In the genomic region with DNA sequence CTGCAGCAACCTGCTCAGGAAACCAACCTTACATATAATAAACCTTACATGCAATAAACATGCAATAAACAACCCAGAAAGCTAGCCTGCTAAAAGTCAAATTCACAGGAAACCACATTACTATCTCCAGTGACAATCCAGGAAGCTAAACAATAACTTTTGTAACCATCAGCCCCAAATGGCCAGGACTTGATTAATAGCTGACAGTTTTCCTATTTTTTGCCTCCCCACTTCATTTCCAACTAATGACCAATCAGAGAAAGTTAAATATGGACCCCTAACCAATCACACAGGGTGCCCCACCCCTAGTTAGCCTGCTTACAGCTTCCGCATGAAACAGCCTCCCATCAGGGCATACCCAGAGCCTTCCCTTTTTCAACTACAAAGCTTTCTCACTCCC, we compare ENCODE assay signal across 20 cellular contexts.
"Had no signal": no experiment of that assay in that cellular context is flagged by ENCODE, and none has a peak within 500 bp of the region (broad histone marks: within the 10 kb centered on the region; RNA-seq: fewer than 3 reads in every experiment).

No MANE protein-coding gene starts in this region.

- H3K4me3 ChIP-seq: ascending aorta, breast epithelium, gastroesophageal sphincter, heart right ventricle, lung, ovary, sigmoid colon, spleen, testis, upper lobe of left lung had no signal

- H3K27me3 ChIP-seq: ascending aorta, breast epithelium, gastroesophageal sphincter, heart right ventricle, ovary, sigmoid colon, spleen, testis, upper lobe of left lung had no signal

- ATAC-seq: activated naive CD8-positive, alpha-beta T cell treated with anti-CD3 and anti-CD28 coated beads, Interleukin-2, amount 50 U/mL, for 24 hours; activated T-helper 17 cell treated with anti-CD3 and anti-CD28 coated beads, Interleukin-2, amount 50 U/mL, for 72 hours; effector memory CD8-positive, alpha-beta T cell; gastroesophageal sphincter; heart right ventricle; naive thymus-derived CD4-positive, alpha-beta T cell; stimulated activated naive CD8-positive, alpha-beta T cell treated with anti-CD3 and anti-CD28 coated beads, Interleukin-15, amount 100 ng/mL, for 72 hours; T-helper 17 cell had no signal

- H3K36me3 ChIP-seq: ascending aorta, breast epithelium, gastroesophageal sphincter, heart right ventricle, ovary, sigmoid colon, spleen, upper lobe of left lung had no signal

- H3K27ac ChIP-seq: ascending aorta, breast epithelium, gastroesophageal sphincter, heart right ventricle, ovary, sigmoid colon, spleen, upper lobe of left lung had no signal

- H3K9me3 ChIP-seq: testis had no signal

- H3K4me1 ChIP-seq: ascending aorta, breast epithelium, gastroesophageal sphincter, heart right ventricle, sigmoid colon, spleen, testis, upper lobe of left lung had no signal

- DNase-seq: activated CD4-positive, alpha-beta T cell treated with anti-CD3 and anti-CD28 coated beads, Interleukin-2, amount 50 U/mL, for 4 hours; activated CD4-positive, CD25-positive, alpha-beta regulatory T cell treated with anti-CD3 and anti-CD28 coated beads, Interleukin-2, amount 50 U/mL, for 72 hours; activated naive CD4-positive, alpha-beta T cell treated with Interleukin-2 at 50 U/mL for 16 hours; activated naive CD8-positive, alpha-beta T cell treated with anti-CD3 and anti-CD28 coated beads, Interleukin-2, amount 50 U/mL, for 24 hours; activated T-cell treated with anti-CD3 and anti-CD28 coated beads for 4 hours; effector memory CD8-positive, alpha-beta T cell; heart right ventricle; naive thymus-derived CD4-positive, alpha-beta T cell; ovary; sigmoid colon; spleen; stimulated activated naive CD8-positive, alpha-beta T cell treated with anti-CD3 and anti-CD28 coated beads, Interleukin-15, amount 100 ng/mL, for 72 hours; T-helper 17 cell; testis; upper lobe of left lung had no signal
